In genomic region chr11:86106916-86107315, GRCh38 we compare ENCODE assay signal across 17 cellular contexts.
"Had no signal": no experiment of that assay in that cellular context is flagged by ENCODE, and none has a peak within 500 bp of the region (broad histone marks: within the 10 kb centered on the region; RNA-seq: fewer than 3 reads in every experiment).

No MANE protein-coding gene starts in this region.

- ATAC-seq: natural killer cell treated with Interleukin-12 subunit alpha and Interleukin-12 subunit beta and Interleukin-15 and Interleukin-18, amount 100 ng/mL, for 72 hours had no signal

- H3K9me3 Mint-ChIP-seq: activated naive CD8-positive, alpha-beta T cell treated with anti-CD3 and anti-CD28 coated beads for 36 hours; natural killer cell treated with Interleukin-12 subunit alpha and Interleukin-12 subunit beta and Interleukin-15 and Interleukin-18, amount 100 ng/mL, for 72 hours; T-helper 2 cell treated with Interferon-gamma antibody and Interleukin-4, amounts not matched to agents 5 μg/mL and 100 μg/mL, for 36 hours had no signal

- H3K4me1 ChIP-seq: ascending aorta, upper lobe of left lung had no signal

- H3K27me3 Mint-ChIP-seq: activated CD4-positive, alpha-beta memory T cell treated with anti-CD3 and anti-CD28 coated beads for 36 hours; activated naive CD8-positive, alpha-beta T cell treated with anti-CD3 and anti-CD28 coated beads for 36 hours had no signal

- H3K27ac ChIP-seq: ascending aorta, cardiac muscle cell, upper lobe of left lung had no signal

- DNase-seq: activated CD4-positive, alpha-beta memory T cell treated with anti-CD3 and anti-CD28 coated beads for 36 hours; activated gamma-delta T cell treated with Interleukin-2 at 50 U/mL for 16 hours; activated naive CD8-positive, alpha-beta T cell treated with anti-CD3 and anti-CD28 coated beads for 36 hours; activated T-cell treated with anti-CD3 and anti-CD28 coated beads, Interleukin-2, amount 50 U/mL, for 48 hours; endodermal cell; erythroblast; foreskin melanocyte; head of caudate nucleus; occipital lobe; stimulated activated CD4-positive, alpha-beta T cell treated with anti-CD3 and anti-CD28 coated beads, Interleukin-2, amount 100 ng/mL, for 48 hours; stimulated activated naive CD4-positive, alpha-beta T cell treated with Interleukin-2 at 50 U/mL for 16 hours; SW 1271; upper lobe of left lung had no signal

- H3K36me3 Mint-ChIP-seq: activated CD4-positive, alpha-beta memory T cell treated with anti-CD3 and anti-CD28 coated beads for 36 hours; activated naive CD8-positive, alpha-beta T cell treated with anti-CD3 and anti-CD28 coated beads for 36 hours; natural killer cell treated with Interleukin-12 subunit alpha and Interleukin-12 subunit beta and Interleukin-15 and Interleukin-18, amount 100 ng/mL, for 72 hours had no signal

- H3K36me3 ChIP-seq: ascending aorta, cardiac muscle cell, upper lobe of left lung had no signal

- H3K4me3 ChIP-seq: ascending aorta, cardiac muscle cell, upper lobe of left lung had no signal

- H3K4me1 Mint-ChIP-seq: activated naive CD8-positive, alpha-beta T cell treated with anti-CD3 and anti-CD28 coated beads for 36 hours; endodermal cell had no signal

- H3K27me3 ChIP-seq: ascending aorta, cardiac muscle cell, upper lobe of left lung had no signal

- H3K27ac Mint-ChIP-seq: activated CD4-positive, alpha-beta memory T cell treated with anti-CD3 and anti-CD28 coated beads for 36 hours; activated naive CD8-positive, alpha-beta T cell treated with anti-CD3 and anti-CD28 coated beads for 36 hours; endodermal cell; natural killer cell treated with Interleukin-12 subunit alpha and Interleukin-12 subunit beta and Interleukin-15 and Interleukin-18, amount 100 ng/mL, for 72 hours; T-helper 2 cell treated with Interferon-gamma antibody and Interleukin-4, amounts not matched to agents 5 μg/mL and 100 μg/mL, for 36 hours had no signal

- H3K4me3 Mint-ChIP-seq: activated CD4-positive, alpha-beta memory T cell treated with anti-CD3 and anti-CD28 coated beads for 36 hours; activated naive CD8-positive, alpha-beta T cell treated with anti-CD3 and anti-CD28 coated beads for 36 hours; endodermal cell; natural killer cell treated with Interleukin-12 subunit alpha and Interleukin-12 subunit beta and Interleukin-15 and Interleukin-18, amount 100 ng/mL, for 72 hours; T-helper 2 cell treated with Interferon-gamma antibody and Interleukin-4, amounts not matched to agents 5 μg/mL and 100 μg/mL, for 36 hours had no signal

- H3K9me3 ChIP-seq: ascending aorta, upper lobe of left lung had no signal
